ENCODE assay signal across 20 cellular contexts in the genomic region with DNA sequence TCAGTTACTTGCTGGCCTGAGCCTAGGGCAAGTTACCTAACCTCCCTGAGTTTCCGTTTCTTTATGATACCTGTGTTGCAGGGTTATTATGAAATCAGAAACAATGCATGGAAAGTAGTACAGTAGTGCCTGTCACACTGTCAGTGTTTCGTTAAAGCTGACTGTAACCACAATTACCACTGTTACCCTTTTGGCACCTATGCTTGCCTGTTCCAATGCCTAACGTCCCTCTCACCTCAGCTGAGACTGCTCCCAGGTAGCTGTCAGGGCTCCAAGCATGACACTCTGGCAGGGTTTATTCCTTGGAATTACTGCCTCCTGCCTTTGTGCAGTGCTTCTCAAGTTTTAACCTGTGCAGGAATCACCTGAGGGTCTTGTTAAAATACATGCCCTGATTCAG.
DNase-seq lines count a peak whose midpoint lies in the region; ATAC-seq and TF ChIP-seq lines count a peak whose summit lies in the region.
"Had no signal": no experiment of that assay in that cellular context is flagged by ENCODE, and none has a peak within 500 bp of the region (broad histone marks: within the 10 kb centered on the region; RNA-seq: fewer than 3 reads in every experiment).

No MANE protein-coding gene starts in this region.

- dilution Hi-C loops in IMR-90 (cut with HindIII; ENCODE audit: low sequenced_read_pairs, unreplicated experiment): no loop called here

- H2AFZ ChIP-seq in IMR-90 (replicated peaks; ENCODE audit: low read length, poor library complexity): no peak overlapping the region

- no peaks in the 10 kb centered on the region for H4K20me1 ChIP-seq in IMR-90 (ENCODE audit: insufficient read depth, low read length)
- H4K20me1 ChIP-seq: BLaER1 had no signal

- H3K14ac ChIP-seq in IMR-90 (replicated peaks; ENCODE audit: low read depth, low read length): no peak overlapping the region

- no peaks in the 10 kb centered on the region for H3K9me3 ChIP-seq in IMR-90 (ENCODE audit: control insufficient read depth, insufficient read depth, low read length)
- H3K9me3 ChIP-seq in endodermal cell (ENCODE audit: control insufficient read depth, low read length): no peaks in the 10 kb centered on the region
- H3K9me3 ChIP-seq: HAP-1, SK-N-SH had no signal

- H3K4me1 ChIP-seq in IMR-90 (ENCODE audit: control insufficient read depth, insufficient read depth, low read length): peaks cover 5% of the 10 kb centered on the region; the same call in 1 of the 2 replicates
- peaks cover 11% of the 10 kb centered on the region for H3K4me1 ChIP-seq in endodermal cell (ENCODE audit: control insufficient read depth, insufficient read depth, low read length)
- H3K4me1 ChIP-seq in mesendoderm (ENCODE audit: control insufficient read depth, low read depth, low read length): peaks cover 10% of the 10 kb centered on the region

- H3K79me1 ChIP-seq in IMR-90 (ENCODE audit: low read depth in 1 of 2, low read length in 2 of 2): no peaks in the 10 kb centered on the region
- no peaks in the 10 kb centered on the region for H3K79me1 ChIP-seq in mesendoderm (ENCODE audit: low read length)

- H3K4me3 ChIP-seq in IMR-90 (ENCODE audit: insufficient read depth, low read depth, low read length) (no peak overlapping the region), endodermal cell (ENCODE audit: low read length) (peak overlapping the region; percentile 18), mesendoderm (ENCODE audit: low read length) (no peak overlapping the region)
- H3K4me3 ChIP-seq: BLaER1, HAP-1 had no signal

- DNase-seq in IMR-90 (no peak), endodermal cell (no peak), mesendoderm (no peak), NOMO-1 (lab: John Stamatoyannopoulos, UW; ENCODE audit: unreplicated experiment in 2 of 2) (no peak)
- DNase-seq: CD4-positive, alpha-beta T cell; DMS 273 treated with DMSO at 0.1 percent for 48 hours; DMS79 treated with DMSO at 0.1 percent for 48 hours; KBM-7; NCI-H1436; NCI-H187 treated with DMSO at 0.1 percent for 48 hours; NCI-H2227 treated with DMSO at 0.1 percent for 48 hours; NCI-H510A; SIG-M5; SK-N-SH had no signal

- no TSS peak for BruUV-seq in IMR-90 (replicated peaks; lab: Mats Ljungman, UMichigan)

- H3K18ac ChIP-seq in IMR-90 (ENCODE audit: low read depth, low read length): no peak overlapping the region
- H3K18ac ChIP-seq in mesendoderm (ENCODE audit: low read length): no peak overlapping the region

- ATAC-seq in GM18867 (IDR thresholded peaks at IDR 0.05; ENCODE audit: unreplicated experiment): peak; percentile 93
- no peak for ATAC-seq in IMR-90 (ENCODE audit: low read depth)
- no peak for ATAC-seq in GM21786 (IDR thresholded peaks at IDR 0.05; ENCODE audit: unreplicated experiment)
- ATAC-seq in GM18502 (IDR thresholded peaks at IDR 0.05; ENCODE audit: poor library complexity, unreplicated experiment): no peak

- 93% methylated on average over 2 of the region's 3 CpGs; no CpG with 5 or more reads in 1 of the 2 experiments for WGBS in IMR-90 (ENCODE audit: extremely low coverage in 2 of 2, insufficient read length in 1 of 2), 2 experiments
- 89 to 95% methylated on average over 2 to 3 of the region's 3 CpGs for WGBS in endodermal cell (ENCODE audit: insufficient coverage in 1 of 2, insufficient read length in 1 of 2), 2 experiments
- WGBS in mesendoderm (ENCODE audit: extremely low coverage, insufficient coverage, low lambda C conversion rate): no CpG with 5 or more reads among the region's 3 CpGs

- peaks cover 7% of the 10 kb centered on the region for H3K27me3 Mint-ChIP-seq in endodermal cell (ENCODE audit: insufficient read depth)
- H3K27me3 Mint-ChIP-seq: CD4-positive, alpha-beta T cell had no signal

- H3K56ac ChIP-seq in IMR-90 (ENCODE audit: extremely low read depth, insufficient read depth, low read length) (no peak overlapping the region), mesendoderm (ENCODE audit: low read length) (peak overlapping the region; percentile 22)

- H3K27ac ChIP-seq in IMR-90 (ENCODE audit: insufficient read depth, low read length) (no peak overlapping the region), endodermal cell (ENCODE audit: low read depth, low read length) (no peak overlapping the region), mesendoderm (ENCODE audit: low read depth, low read length) (no peak overlapping the region)
- H3K27ac ChIP-seq: BLaER1, RWPE1 had no signal

- CTCF ChIA-PET in IMR-90 (lab: Yijun Ruan, JAX): interaction anchor here (1.2 kb wide), 1 partner anchor 21 kb away, joined by 3 read pairs; no protein-coding TSS in a partner anchor

- H3K36me3 ChIP-seq in IMR-90 (ENCODE audit: control insufficient read depth, insufficient read depth, low read length) (no peaks in the 10 kb centered on the region), endodermal cell (ENCODE audit: control insufficient read depth, insufficient read depth, low read length) (no peaks in the 10 kb centered on the region), mesendoderm (ENCODE audit: control insufficient read depth, insufficient read depth, low read length) (no peaks in the 10 kb centered on the region)
- H3K36me3 ChIP-seq: BLaER1, HAP-1 had no signal

- no peak overlapping the region for H3K9ac ChIP-seq in IMR-90 (ENCODE audit: low read depth, low read length)
- H3K9ac ChIP-seq in endodermal cell (ENCODE audit: extremely low read depth, low read length, poor library complexity, severe bottlenecking): no peak overlapping the region
- H3K9ac ChIP-seq in mesendoderm (ENCODE audit: low read length): no peak overlapping the region
- H3K9ac ChIP-seq: BLaER1, SK-N-SH had no signal

- H3K9me3 Mint-ChIP-seq in endodermal cell: peaks cover 27% of the 10 kb centered on the region

- no peak overlapping the region for H3K4ac ChIP-seq in IMR-90 (ENCODE audit: low read depth, low read length)
- H3K4ac ChIP-seq in mesendoderm (ENCODE audit: low read depth, low read length): no peak overlapping the region

- H3K36me3 Mint-ChIP-seq in endodermal cell (ENCODE audit: low read depth): peaks cover 11% of the 10 kb centered on the region

- H2BK15ac ChIP-seq in IMR-90 (ENCODE audit: low read depth, low read length) (peak overlapping the region; percentile 75; the same call in 1 of the 3 replicates), mesendoderm (replicated peaks; ENCODE audit: low read depth) (no peak overlapping the region)

- H3K4me2 ChIP-seq in IMR-90 (ENCODE audit: low read depth, low read length) (no peak overlapping the region), mesendoderm (ENCODE audit: low read length) (no peak overlapping the region)
- H3K4me2 ChIP-seq: BLaER1, SK-N-SH had no signal

- in situ Hi-C loops in IMR-90 (cut with MboI; ENCODE audit: low sequenced_read_pairs): no loop called here

- POLR2A ChIA-PET in IMR-90 (lab: Charles Lee; ENCODE audit: unreplicated experiment): no interaction called here

- intact Hi-C loops in IMR-90 (cut with micrococcal nuclease): no loop called here

- no peak for TF ChIP-seq RAD21 in IMR-90 (IDR thresholded peaks at IDR 0.05; ENCODE audit: low read length)

- no peak overlapping the region for H4K8ac ChIP-seq in IMR-90 (ENCODE audit: low read depth in 2 of 2, low read length in 2 of 2)
- H4K8ac ChIP-seq in mesendoderm (ENCODE audit: low read depth, low read length): no peak overlapping the region

- H3K23ac ChIP-seq in IMR-90 (ENCODE audit: low read depth, low read length) (no peak overlapping the region), mesendoderm (ENCODE audit: low read length) (no peak overlapping the region)

- H3K4me1 Mint-ChIP-seq in endodermal cell: peaks cover 33% of the 10 kb centered on the region

- H3K27ac Mint-ChIP-seq in endodermal cell: no peak overlapping the region
- H3K27ac Mint-ChIP-seq: CD4-positive, alpha-beta T cell had no signal

- no peaks in the 10 kb centered on the region for H3K79me2 ChIP-seq in mesendoderm (ENCODE audit: control insufficient read depth, insufficient read depth, low read length)

- no peak overlapping the region for H2BK20ac ChIP-seq in IMR-90 (ENCODE audit: low read depth, low read length)

- TF ChIP-seq CTCF in IMR-90 (conservative IDR thresholded peaks at IDR 0.05; ENCODE audit: low read depth, low read length): no peak
- TF ChIP-seq CTCF in endodermal cell (conservative IDR thresholded peaks at IDR 0.05): no peak

- H4K5ac ChIP-seq in IMR-90 (ENCODE audit: low read depth, low read length): no peak overlapping the region
- no peak overlapping the region for H4K5ac ChIP-seq in mesendoderm (ENCODE audit: low read length)

- peak overlapping the region; percentile 3 for H2AK9ac ChIP-seq in IMR-90 (replicated peaks; ENCODE audit: low read depth, low read length, poor library complexity)

- no peak overlapping the region for H2BK5ac ChIP-seq in IMR-90 (ENCODE audit: low read depth, low read length, poor library complexity, severe bottlenecking)
- H2BK5ac ChIP-seq in mesendoderm (ENCODE audit: low read length): no peak overlapping the region

- TF ChIP-seq POLR2A in IMR-90 (IDR thresholded peaks at IDR 0.05; ENCODE audit: low read depth, low read length): no peak

- no peak overlapping the region for H3K4me3 Mint-ChIP-seq in endodermal cell
- H3K4me3 Mint-ChIP-seq: CD4-positive, alpha-beta T cell had no signal

- no peaks in the 10 kb centered on the region for H3K9me1 ChIP-seq in IMR-90 (ENCODE audit: insufficient read depth, low read length)

- H2BK120ac ChIP-seq in IMR-90 (ENCODE audit: low read depth, low read length) (no peak overlapping the region), mesendoderm (ENCODE audit: low read depth, low read length) (no peak overlapping the region)

- H3K27me3 ChIP-seq in IMR-90 (ENCODE audit: control insufficient read depth, insufficient read depth, low read length): no peaks in the 10 kb centered on the region
- no peaks in the 10 kb centered on the region for H3K27me3 ChIP-seq in endodermal cell (ENCODE audit: control insufficient read depth, insufficient read depth, low read length, poor library complexity, severe bottlenecking)
- no peaks in the 10 kb centered on the region for H3K27me3 ChIP-seq in mesendoderm (ENCODE audit: insufficient read depth, low read length, poor library complexity)
- H3K27me3 ChIP-seq: BLaER1 had no signal

- H2AK5ac ChIP-seq in IMR-90 (ENCODE audit: low read depth, low read length) (no peak overlapping the region; the same call in 1 of the 2 replicates), mesendoderm (ENCODE audit: low read length) (no peak overlapping the region)

- H4K91ac ChIP-seq in IMR-90 (ENCODE audit: insufficient read depth, low read depth, low read length): no peak overlapping the region

TF ChIP-seq in IMR-90, 13 proteins besides CTCF, POLR2A, EP300 and RAD21 (continues in another document):
- TF ChIP-seq MAZ (IDR thresholded peaks at IDR 0.05; ENCODE audit: borderline replicate concordance, low read depth, low read length) (no peak), MAFK (IDR thresholded peaks at IDR 0.05; ENCODE audit: low read depth, low read length) (no peak), RCOR1 (IDR thresholded peaks at IDR 0.05; ENCODE audit: insufficient replicate concordance, low read length) (no peak), SMC3 (IDR thresholded peaks at IDR 0.05; ENCODE audit: low read depth, low read length) (no peak), NFE2L2 (IDR thresholded peaks at IDR 0.05; ENCODE audit: low read depth, low read length) (no peak), MXI1 (IDR thresholded peaks at IDR 0.05; ENCODE audit: borderline replicate concordance, low read depth, low read length) (no peak), BHLHE40 (IDR thresholded peaks at IDR 0.05; ENCODE audit: low read depth, low read length) (no peak), RFX5 (IDR thresholded peaks at IDR 0.05; ENCODE audit: low read depth, low read length) (no peak)
